2 cellular contexts compared by ENCODE assay signal in genomic region chr19:32966750-32967149, GRCh38.
TF ChIP-seq lines count a peak whose summit lies in the region.

No MANE protein-coding gene starts in this region.

TF ChIP-seq in A549, 52 proteins besides CTCF, POLR2A, EP300 and RAD21 (continued from another document):
- TF ChIP-seq, protein P1, sequence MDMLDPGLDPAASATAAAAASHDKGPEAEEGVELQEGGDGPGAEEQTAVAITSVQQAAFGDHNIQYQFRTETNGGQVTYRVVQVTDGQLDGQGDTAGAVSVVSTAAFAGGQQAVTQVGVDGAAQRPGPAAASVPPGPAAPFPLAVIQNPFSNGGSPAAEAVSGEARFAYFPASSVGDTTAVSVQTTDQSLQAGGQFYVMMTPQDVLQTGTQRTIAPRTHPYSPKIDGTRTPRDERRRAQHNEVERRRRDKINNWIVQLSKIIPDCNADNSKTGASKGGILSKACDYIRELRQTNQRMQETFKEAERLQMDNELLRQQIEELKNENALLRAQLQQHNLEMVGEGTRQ (IDR thresholded peaks at IDR 0.05) = no peak
- TF ChIP-seq NR3C1 (IDR thresholded peaks at IDR 0.05) (no peak), RCOR1 (IDR thresholded peaks at IDR 0.05; ENCODE audit: low read depth, low read length) (no peak), ZC3H11A (IDR thresholded peaks at IDR 0.05) (no peak), JUNB (IDR thresholded peaks at IDR 0.05) (no peak), RNF2 (IDR thresholded peaks at IDR 0.05; ENCODE audit: borderline replicate concordance, low read depth) (no peak), FOSL2 (IDR thresholded peaks at IDR 0.05) (no peak), FOSL2 (CRISPR knock-in tag; IDR thresholded peaks at IDR 0.05) (no peak), HEYL (CRISPR knock-in tag; IDR thresholded peaks at IDR 0.05) (no peak), NFE2L2 (conservative IDR thresholded peaks at IDR 0.05; ENCODE audit: low read length) (no peak)

TF ChIP-seq in GM23338, 12 proteins besides CTCF, POLR2A, EP300 and RAD21 (continued from another document):
- TF ChIP-seq REST (IDR thresholded peaks at IDR 0.05; ENCODE audit: unreplicated experiment) = no peak
- TF ChIP-seq NANOG (IDR thresholded peaks at IDR 0.05; ENCODE audit: borderline replicate concordance) = no peak
- TF ChIP-seq EZH2 (IDR thresholded peaks at IDR 0.05; ENCODE audit: low read depth, unreplicated experiment) = no peak
- TF ChIP-seq ZNF331 (CRISPR knock-in tag; IDR thresholded peaks at IDR 0.05; ENCODE audit: low read depth) = no peak
- no peak for TF ChIP-seq EZH2phosphoT487 (IDR thresholded peaks at IDR 0.05; ENCODE audit: unreplicated experiment)
